28 cellular contexts compared by ENCODE assay signal in genomic region chr21:41008351-41008750, GRCh38.
"Had no signal": no experiment of that assay in that cellular context is flagged by ENCODE, and none has a peak within 500 bp of the region (broad histone marks: within the 10 kb centered on the region; RNA-seq: fewer than 3 reads in every experiment).

No MANE protein-coding gene starts in this region.

- DNase-seq: Karpas-422, Kasumi-1, KG1, MG63, MM.1S, NCI-H1048, NCI-H1092 treated with DMSO at 0.1 percent for 48 hours, NCI-H1105, NCI-H1105 treated with DMSO at 0.1 percent for 48 hours, NCI-H1417 treated with DMSO at 0.1 percent for 48 hours, NCI-H1436, NCI-H1436 treated with DMSO at 0.1 percent for 48 hours, NCI-H146, NCI-H1694, NCI-H1694 treated with DMSO at 0.1 percent for 48 hours, NCI-H187, NCI-H187 treated with DMSO at 0.1 percent for 48 hours, NCI-H1930, NCI-H2081, NCI-H2081 treated with DMSO at 0.1 percent for 48 hours, NCI-H2107, NCI-H2171, NCI-H2171 treated with DMSO at 0.1 percent for 48 hours, NCI-H2227 treated with DMSO at 0.1 percent for 48 hours, NCI-H226, NCI-H446, NCI-H446 treated with DMSO at 0.1 percent for 48 hours had no signal

- H3K4me2 ChIP-seq: KMS-11 had no signal

- H3K4me3 ChIP-seq: MG63 had no signal

- H3K27ac ChIP-seq: KMS-11 had no signal

- H3K9me3 ChIP-seq: MG63 had no signal

- H3K36me3 ChIP-seq: MG63 had no signal

- H3K9ac ChIP-seq: KMS-11 had no signal
